In genomic region chr12:14960548-14961465, GRCh38 we compare ENCODE assay signal across 8 cellular contexts. TPM values are rescaled to one million over a fixed set of nuclear protein-coding genes. Genes with fewer than 3 reads are reported as not detected.
DNase-seq lines count a peak whose midpoint lies in the region; ATAC-seq and TF ChIP-seq lines count a peak whose summit lies in the region.

No MANE protein-coding gene starts in this region.

- H3K27me3 ChIP-seq in thoracic aorta (replicated peaks; ENCODE audit: insufficient read depth), result no peaks in the 10 kb centered on the region

- peaks cover 53% of the 10 kb centered on the region for H3K4me1 Mint-ChIP-seq in activated naive CD8-positive, alpha-beta T cell treated with anti-CD3 and anti-CD28 coated beads for 36 hours

- H3K27me3 Mint-ChIP-seq in activated naive CD8-positive, alpha-beta T cell treated with anti-CD3 and anti-CD28 coated beads for 36 hours, result no peaks in the 10 kb centered on the region

- H3K27ac Mint-ChIP-seq in activated naive CD8-positive, alpha-beta T cell treated with anti-CD3 and anti-CD28 coated beads for 36 hours, result peak overlapping the region; percentile 97

- H3K27ac ChIP-seq in thoracic aorta, result peak overlapping the region; percentile 27 to 60

- H3K36me3 ChIP-seq in thoracic aorta, result no peaks in the 10 kb centered on the region

- H3K4me1 ChIP-seq in thoracic aorta (ENCODE audit: control insufficient read depth in 1 of 2, low read depth in 2 of 2), result peaks cover 23 to 63% of the 10 kb centered on the region in 2 donors

- peak overlapping the region; percentile 98 for H3K4me3 ChIP-seq in NB4 (ENCODE audit: low read depth, low read length)
- H3K4me3 ChIP-seq in thoracic aorta, result peak overlapping the region; percentile 73

- TF ChIP-seq POLR2A in GM18526 (IDR thresholded peaks at IDR 0.05; ENCODE audit: extremely low read depth, insufficient read length) (peak; percentile 1), NB4 (IDR thresholded peaks at IDR 0.05; ENCODE audit: extremely low read depth, insufficient read length) (no peak)

- peak overlapping the region; percentile 98 for H3K4me3 Mint-ChIP-seq in activated naive CD8-positive, alpha-beta T cell treated with anti-CD3 and anti-CD28 coated beads for 36 hours

- TF ChIP-seq CTCF in NB4 (IDR thresholded peaks at IDR 0.05; ENCODE audit: low read depth, low read length) (no peak), thoracic aorta (IDR thresholded peaks at IDR 0.05) (no peak)

- no peaks in the 10 kb centered on the region for H3K9me3 Mint-ChIP-seq in activated naive CD8-positive, alpha-beta T cell treated with anti-CD3 and anti-CD28 coated beads for 36 hours

- peak; percentile 35 for ATAC-seq in HG02678 (IDR thresholded peaks at IDR 0.05; ENCODE audit: unreplicated experiment)
- no peak for ATAC-seq in thoracic aorta (ENCODE audit: insufficient number of reproducible peaks, low FRiP score, low read depth)

- peak; percentile 86 for DNase-seq in NB4 (ENCODE audit: low read depth)
- no peak for DNase-seq in activated naive CD8-positive, alpha-beta T cell treated with anti-CD3 and anti-CD28 coated beads for 36 hours
- DNase-seq in islet precursor cell, result peak; percentile 83
- DNase-seq in thoracic aorta (ENCODE audit: low spot score), result no peak
- no peak for DNase-seq in NCI-H2196 treated with DMSO at 0.1 percent for 48 hours (lab: John Stamatoyannopoulos, UW; ENCODE audit: unreplicated experiment)
- no peak for DNase-seq in midbrain (lab: John Stamatoyannopoulos, UW)

- H3K9me3 ChIP-seq in thoracic aorta, result no peaks in the 10 kb centered on the region

- peaks cover 39% of the 10 kb centered on the region for H3K36me3 Mint-ChIP-seq in activated naive CD8-positive, alpha-beta T cell treated with anti-CD3 and anti-CD28 coated beads for 36 hours

RNA-seq across cellular contexts. Expression of gene ARHGDIB, which starts 0.6 kb away (rescaled TPM):
- total RNA-seq in activated naive CD8-positive, alpha-beta T cell treated with anti-CD3 and anti-CD28 coated beads for 36 hours, result 100 to 1,000 TPM; 652 to 665 TPM
- 100 to 1,000 TPM; 199 to 223 TPM for total RNA-seq in thoracic aorta

RNA-seq across cellular contexts. Expression of gene PDE6H, which starts 12.0 kb away (rescaled TPM):
- total RNA-seq in activated naive CD8-positive, alpha-beta T cell treated with anti-CD3 and anti-CD28 coated beads for 36 hours, result not detected
- total RNA-seq in thoracic aorta, result not detected

RNA-seq across cellular contexts. Expression of gene ERP27, which starts 22.5 kb away (rescaled TPM):
- 1 to 10 TPM; 1.3 to 1.6 TPM for total RNA-seq in activated naive CD8-positive, alpha-beta T cell treated with anti-CD3 and anti-CD28 coated beads for 36 hours
- total RNA-seq in thoracic aorta, result 1 to 10 TPM in 1 of 2 donors, not detected in 1; 2.4 TPM

Comparison
In these comparisons a context has a peak if more than half of its experiments do, and no peak if none do; other contexts are left out.
1. DNase-seq: peak in NB4 (single experiment) and islet precursor cell (single experiment); none in activated naive CD8-positive, alpha-beta T cell treated with anti-CD3 and anti-CD28 coated beads for 36 hours (single experiment), thoracic aorta (single experiment), NCI-H2196 treated with DMSO at 0.1 percent for 48 hours (single experiment) and midbrain (single experiment).